36 cellular contexts compared by ENCODE assay signal in genomic region chr20:2396241-2396814, GRCh38. TPM values are rescaled to one million over a fixed set of nuclear protein-coding genes. Genes with fewer than 3 reads are reported as not detected.
"Had no signal": no experiment of that assay in that cellular context is flagged by ENCODE, and none has a peak within 500 bp of the region (broad histone marks: within the 10 kb centered on the region; RNA-seq: fewer than 3 reads in every experiment).

No MANE protein-coding gene starts in this region.

- H3K4me3 ChIP-seq: adrenal gland, body of pancreas, cardiac muscle cell, esophagus muscularis mucosa, gastrocnemius medialis had no signal

- H3K36me3 ChIP-seq: adrenal gland, cardiac muscle cell, esophagus muscularis mucosa, gastrocnemius medialis, WERI-Rb-1 had no signal

- H3K27me3 ChIP-seq: adrenal gland, body of pancreas, cardiac muscle cell, foreskin keratinocyte, gastrocnemius medialis had no signal

- H3K36me3 Mint-ChIP-seq: activated naive CD4-positive, alpha-beta T cell treated with anti-CD3 and anti-CD28 coated beads, Interleukin-2, amount 50 U/mL, for 24 hours; activated naive CD8-positive, alpha-beta T cell treated with anti-CD3 and anti-CD28 coated beads for 36 hours had no signal

- H3K4me1 Mint-ChIP-seq: activated naive CD4-positive, alpha-beta T cell treated with anti-CD3 and anti-CD28 coated beads, Interleukin-2, amount 50 U/mL, for 24 hours; activated naive CD8-positive, alpha-beta T cell treated with anti-CD3 and anti-CD28 coated beads for 36 hours; activated naive CD8-positive, alpha-beta T cell treated with anti-CD3 and anti-CD28 coated beads, Interleukin-2, amount 50 U/mL, for 24 hours; T-helper 17 cell had no signal

- H3K27ac ChIP-seq: adrenal gland, body of pancreas, cardiac muscle cell, esophagus muscularis mucosa, foreskin keratinocyte, gastrocnemius medialis, WERI-Rb-1 had no signal

- H3K4me1 ChIP-seq: adrenal gland, body of pancreas, esophagus muscularis mucosa, foreskin keratinocyte, gastrocnemius medialis had no signal

- H3K9me3 ChIP-seq: adrenal gland, body of pancreas, gastrocnemius medialis had no signal

- H3K27ac Mint-ChIP-seq: activated B cell treated with CpG ODN at 0.5 μM for 24 hours; activated CD8-positive, alpha-beta T cell treated with anti-CD3 and anti-CD28 coated beads for 36 hours; activated naive CD4-positive, alpha-beta T cell treated with anti-CD3 and anti-CD28 coated beads for 36 hours; activated naive CD4-positive, alpha-beta T cell treated with anti-CD3 and anti-CD28 coated beads, Interleukin-2, amount 50 U/mL, for 24 hours; activated naive CD8-positive, alpha-beta T cell treated with anti-CD3 and anti-CD28 coated beads for 36 hours; activated naive CD8-positive, alpha-beta T cell treated with anti-CD3 and anti-CD28 coated beads, Interleukin-2, amount 50 U/mL, for 24 hours; activated T-cell treated with anti-CD3 and anti-CD28 coated beads, Interleukin-2, amount 50 U/mL, for 24 hours; activated T-cell treated with anti-CD3 and anti-CD28 coated beads, Interleukin-2, amount 50 U/mL, for 72 hours; effector memory CD8-positive, alpha-beta T cell; T-helper 17 cell; T-helper 2 cell treated with Interferon-gamma antibody and Interleukin-4, amounts not matched to agents 5 μg/mL and 100 μg/mL, for 36 hours had no signal

- ATAC-seq: activated CD4-positive, CD25-positive, alpha-beta regulatory T cell treated with anti-CD3 and anti-CD28 coated beads, Interleukin-2, amount 50 U/mL, for 24 hours; activated CD8-positive, alpha-beta T cell treated with anti-CD3 and anti-CD28 coated beads for 36 hours; activated naive CD8-positive, alpha-beta T cell treated with anti-CD3 and anti-CD28 coated beads, Interleukin-2, amount 50 U/mL, for 24 hours; activated T-cell treated with anti-CD3 and anti-CD28 coated beads, Interleukin-2, amount 50 U/mL, for 72 hours; body of pancreas; effector memory CD8-positive, alpha-beta T cell; foreskin keratinocyte; gastrocnemius medialis; T-helper 17 cell had no signal

- H3K4me3 Mint-ChIP-seq: activated B cell treated with CpG ODN at 0.5 μM for 24 hours; activated CD8-positive, alpha-beta T cell treated with anti-CD3 and anti-CD28 coated beads for 36 hours; activated naive CD4-positive, alpha-beta T cell treated with anti-CD3 and anti-CD28 coated beads for 36 hours; activated naive CD4-positive, alpha-beta T cell treated with anti-CD3 and anti-CD28 coated beads, Interleukin-2, amount 50 U/mL, for 24 hours; activated naive CD8-positive, alpha-beta T cell treated with anti-CD3 and anti-CD28 coated beads for 36 hours; activated naive CD8-positive, alpha-beta T cell treated with anti-CD3 and anti-CD28 coated beads, Interleukin-2, amount 50 U/mL, for 24 hours; activated T-cell treated with anti-CD3 and anti-CD28 coated beads, Interleukin-2, amount 50 U/mL, for 24 hours; activated T-cell treated with anti-CD3 and anti-CD28 coated beads, Interleukin-2, amount 50 U/mL, for 72 hours; effector memory CD8-positive, alpha-beta T cell; T-helper 17 cell; T-helper 2 cell treated with Interferon-gamma antibody and Interleukin-4, amounts not matched to agents 5 μg/mL and 100 μg/mL, for 36 hours had no signal

- DNase-seq: activated B cell treated with CpG ODN at 0.5 μM for 24 hours; activated CD4-positive, alpha-beta T cell treated with anti-CD3 and anti-CD28 coated beads for 48 hours; activated CD4-positive, alpha-beta T cell treated with anti-CD3 and anti-CD28 coated beads, Interleukin-2, amount 50 U/mL, for 1 hour; activated CD4-positive, alpha-beta T cell treated with anti-CD3 and anti-CD28 coated beads, Interleukin-2, amount 50 U/mL, for 48 hours; activated CD8-positive, alpha-beta memory T cell treated with anti-CD3 and anti-CD28 coated beads for 24 hours; activated CD8-positive, alpha-beta memory T cell treated with anti-CD3 and anti-CD28 coated beads, Interleukin-2, amount 50 U/mL, for 48 hours; activated CD8-positive, alpha-beta T cell treated with anti-CD3 and anti-CD28 coated beads for 36 hours; activated naive CD4-positive, alpha-beta T cell treated with anti-CD3 and anti-CD28 coated beads for 36 hours; activated naive CD8-positive, alpha-beta T cell treated with anti-CD3 and anti-CD28 coated beads for 36 hours; activated naive CD8-positive, alpha-beta T cell treated with anti-CD3 and anti-CD28 coated beads, Interleukin-2, amount 50 U/mL, for 24 hours; activated T-cell treated with anti-CD3 and anti-CD28 coated beads for 4 hours; activated T-cell treated with anti-CD3 and anti-CD28 coated beads, Interleukin-2, amount 50 U/mL, for 24 hours; activated T-cell treated with anti-CD3 and anti-CD28 coated beads, Interleukin-2, amount 50 U/mL, for 72 hours; amygdala; aorta; body of pancreas; central memory CD4-positive, alpha-beta T cell; cortex of kidney; dermis blood vessel endothelial cell; effector CD4-positive, alpha-beta T cell; effector memory CD8-positive, alpha-beta T cell; erythroblast; foreskin keratinocyte; gastrocnemius medialis; glutamatergic neuron; T-helper 1 cell; T-helper 17 cell; T1000; WERI-Rb-1 had no signal

- H3K9me3 Mint-ChIP-seq: activated B cell treated with CpG ODN at 0.5 μM for 24 hours; activated CD8-positive, alpha-beta T cell treated with anti-CD3 and anti-CD28 coated beads for 36 hours; activated naive CD4-positive, alpha-beta T cell treated with anti-CD3 and anti-CD28 coated beads, Interleukin-2, amount 50 U/mL, for 24 hours; activated naive CD8-positive, alpha-beta T cell treated with anti-CD3 and anti-CD28 coated beads for 36 hours; activated naive CD8-positive, alpha-beta T cell treated with anti-CD3 and anti-CD28 coated beads, Interleukin-2, amount 50 U/mL, for 24 hours; activated T-cell treated with anti-CD3 and anti-CD28 coated beads, Interleukin-2, amount 50 U/mL, for 24 hours; activated T-cell treated with anti-CD3 and anti-CD28 coated beads, Interleukin-2, amount 50 U/mL, for 72 hours; effector memory CD8-positive, alpha-beta T cell; T-helper 2 cell treated with Interferon-gamma antibody and Interleukin-4, amounts not matched to agents 5 μg/mL and 100 μg/mL, for 36 hours had no signal

- H3K27me3 Mint-ChIP-seq: activated B cell treated with CpG ODN at 0.5 μM for 24 hours; activated CD8-positive, alpha-beta T cell treated with anti-CD3 and anti-CD28 coated beads for 36 hours; activated naive CD4-positive, alpha-beta T cell treated with anti-CD3 and anti-CD28 coated beads, Interleukin-2, amount 50 U/mL, for 24 hours had no signal

RNA-seq across cellular contexts. Expression of gene TGM6, which starts 15.6 kb away (rescaled TPM):
- total RNA-seq: activated B cell treated with CpG ODN at 0.5 μM for 24 hours; activated CD8-positive, alpha-beta T cell treated with anti-CD3 and anti-CD28 coated beads for 36 hours; activated naive CD4-positive, alpha-beta T cell treated with anti-CD3 and anti-CD28 coated beads for 36 hours; activated naive CD8-positive, alpha-beta T cell treated with anti-CD3 and anti-CD28 coated beads for 36 hours; activated T-cell treated with anti-CD3 and anti-CD28 coated beads, Interleukin-2, amount 50 U/mL, for 72 hours; adrenal gland; aorta; body of pancreas; cardiac muscle cell; cerebellum; dermis blood vessel endothelial cell; esophagus muscularis mucosa; foreskin keratinocyte; gastrocnemius medialis; T-helper 17 cell had no signal
- polyA plus RNA-seq: adrenal gland, aorta, cardiac muscle cell, foreskin keratinocyte had no signal
